In genomic region chr6:141265748-141266647, GRCh38 we compare ENCODE assay signal across 11 cellular contexts.
DNase-seq lines count a peak whose midpoint lies in the region; FAIRE-seq and TF ChIP-seq lines count a peak whose summit lies in the region.
"Had no signal": no experiment of that assay in that cellular context is flagged by ENCODE, and none has a peak within 500 bp of the region (broad histone marks: within the 10 kb centered on the region; RNA-seq: fewer than 3 reads in every experiment).

No MANE protein-coding gene starts in this region.

- TF ChIP-seq POLR2A in H54 (IDR thresholded peaks at IDR 0.05; ENCODE audit: low read depth, low read length): no peak

- no peak overlapping the region for H3K9ac ChIP-seq in smooth muscle cell (ENCODE audit: low read depth)

- no peaks in the 10 kb centered on the region for H3K9me3 ChIP-seq in smooth muscle cell (replicated peaks; ENCODE audit: low read depth)

- no peaks in the 10 kb centered on the region for H3K36me3 Mint-ChIP-seq in HFFc6 (ENCODE audit: low read depth)

- H3K27ac ChIP-seq in smooth muscle cell (ENCODE audit: low read depth): no peak overlapping the region

- peak overlapping the region; percentile 56 for H3K4me2 ChIP-seq in smooth muscle cell

- no peaks in the 10 kb centered on the region for H3K36me3 ChIP-seq in smooth muscle cell (ENCODE audit: low read depth)

- H3K4me3 ChIP-seq in fibroblast of mammary gland (ENCODE audit: control insufficient read depth, low read depth, low read length) (peak overlapping the region; percentile 28), smooth muscle cell (peak overlapping the region; percentile 30)

- H3K79me2 ChIP-seq in smooth muscle cell (ENCODE audit: low read depth): no peaks in the 10 kb centered on the region

- FAIRE-seq in H54 (lab: Jason Lieb, UNC): no peak

- DNase-seq in HFFc6 (no peak), SK-MEL-5 (ENCODE audit: low read depth, low spot score) (peak; percentile 70), fibroblast of mammary gland (ENCODE audit: low read depth) (peak; percentile 41), smooth muscle cell (lab: John Stamatoyannopoulos, UW; ENCODE audit: unreplicated experiment) (no peak), dedifferentiated amniotic fluid mesenchymal stem cell (ENCODE audit: extremely low spot score) (no peak), GM10266 (ENCODE audit: extremely low spot score) (no peak), H54 (ENCODE audit: insufficient read length, low spot score) (no peak)
- no peak for DNase-seq in activated CD4-positive, CD25-positive, alpha-beta regulatory T cell treated with anti-CD3 and anti-CD28 coated beads, Interleukin-2, amount 50 U/mL, for 72 hours
- DNase-seq: activated naive CD4-positive, alpha-beta T cell; NCI-H1436 had no signal

- H3K9me3 Mint-ChIP-seq in HFFc6: no peaks in the 10 kb centered on the region
- H3K9me3 Mint-ChIP-seq: T-helper 2 cell treated with Interferon-gamma antibody and Interleukin-4, amounts not matched to agents 5 μg/mL and 100 μg/mL, for 36 hours had no signal

- peak overlapping the region; percentile 78 for H2AFZ ChIP-seq in smooth muscle cell (ENCODE audit: low read depth)

- no peaks in the 10 kb centered on the region for H4K20me1 ChIP-seq in smooth muscle cell (ENCODE audit: low read depth)

- H3K4me3 Mint-ChIP-seq in HFFc6: peak overlapping the region; percentile 90
- H3K4me3 Mint-ChIP-seq: T-helper 2 cell treated with Interferon-gamma antibody and Interleukin-4, amounts not matched to agents 5 μg/mL and 100 μg/mL, for 36 hours had no signal

- no peaks in the 10 kb centered on the region for H3K27me3 ChIP-seq in smooth muscle cell (ENCODE audit: low read depth)

- peak overlapping the region; percentile 94 for H3K27ac Mint-ChIP-seq in HFFc6
- H3K27ac Mint-ChIP-seq: T-helper 2 cell treated with Interferon-gamma antibody and Interleukin-4, amounts not matched to agents 5 μg/mL and 100 μg/mL, for 36 hours had no signal

- 71% methylated on average over 5 of the region's 5 CpGs for WGBS in smooth muscle cell (ENCODE audit: low lambda C conversion rate)

- peaks cover 34% of the 10 kb centered on the region for H3K4me1 Mint-ChIP-seq in HFFc6 (ENCODE audit: low read depth)

- no peaks in the 10 kb centered on the region for H3K27me3 Mint-ChIP-seq in HFFc6 (ENCODE audit: insufficient read depth)

- H3F3A ChIP-seq in smooth muscle cell (ENCODE audit: low read depth): no peaks in the 10 kb centered on the region

- TF ChIP-seq CTCF in HFFc6 (IDR thresholded peaks at IDR 0.05) (no peak), fibroblast of mammary gland (conservative IDR thresholded peaks at IDR 0.05; ENCODE audit: control insufficient read depth, insufficient read depth, low read depth, low read length) (no peak), smooth muscle cell (IDR thresholded peaks at IDR 0.05; ENCODE audit: borderline replicate concordance, insufficient read depth, poor library complexity, severe bottlenecking) (no peak), GM10266 (IDR thresholded peaks at IDR 0.05; ENCODE audit: control insufficient read depth, insufficient read depth, low read depth, missing control alignments) (no peak)

- no peaks in the 10 kb centered on the region for H3K4me1 ChIP-seq in smooth muscle cell (ENCODE audit: low read depth)

- in situ Hi-C loops in SK-MEL-5 (cut with HindIII; ENCODE audit: low pct_unique_long_range_greater_than_20kb, low sequenced_read_pairs): no loop called here

Comparison
In these comparisons a context has a peak if more than half of its experiments do, and no peak if none do; other contexts are left out.
1. DNase-seq: peak in SK-MEL-5 (single experiment) and fibroblast of mammary gland (single experiment); none in HFFc6 (single experiment), smooth muscle cell (single experiment), dedifferentiated amniotic fluid mesenchymal stem cell (single experiment), GM10266 (single experiment), activated CD4-positive, CD25-positive, alpha-beta regulatory T cell treated with anti-CD3 and anti-CD28 coated beads, Interleukin-2, amount 50 U/mL, for 72 hours (single experiment) and H54 (single experiment).